Comparison of ENCODE assay signal across 21 cellular contexts in the genomic region with DNA sequence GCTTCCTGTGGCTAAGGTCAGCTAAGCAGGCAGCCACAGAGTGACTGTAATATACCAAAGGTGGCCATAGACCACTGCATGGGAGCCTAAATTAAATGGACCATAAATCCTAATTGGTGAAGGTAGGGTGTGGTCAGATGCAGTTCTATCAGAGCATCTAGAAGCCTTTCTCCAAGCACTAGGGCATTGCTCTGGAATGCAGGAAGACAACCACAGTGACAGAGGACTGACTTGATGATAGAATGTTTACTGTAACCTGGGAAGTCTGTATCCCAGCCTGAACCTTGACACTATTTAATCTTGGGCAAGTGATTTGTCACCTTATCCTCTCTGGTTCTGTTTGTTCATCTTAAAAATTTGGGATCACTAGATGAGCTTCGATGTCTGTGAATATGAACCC. TPM values are rescaled to one million over a fixed set of nuclear protein-coding genes. Genes with fewer than 3 reads are reported as not detected.
DNase-seq lines count a peak whose midpoint lies in the region; ATAC-seq and TF ChIP-seq lines count a peak whose summit lies in the region.
"Had no signal": no experiment of that assay in that cellular context is flagged by ENCODE, and none has a peak within 500 bp of the region (broad histone marks: within the 10 kb centered on the region; RNA-seq: fewer than 3 reads in every experiment).

No MANE protein-coding gene starts in this region.

- H3K27me3 ChIP-seq in mammary epithelial cell (ENCODE audit: insufficient read depth, low read length) (no peaks in the 10 kb centered on the region), neural cell (ENCODE audit: insufficient read depth, low read depth, low read length) (no peaks in the 10 kb centered on the region), Peyer's patch (no peaks in the 10 kb centered on the region), stomach (no peaks in the 10 kb centered on the region)
- H3K27me3 ChIP-seq: gastroesophageal sphincter, spleen, tibial artery had no signal

- CTCF ChIA-PET in mammary epithelial cell (lab: Charles Lee; ENCODE audit: low non-redundant PET), result no interaction called here

- H3K9ac ChIP-seq in mammary epithelial cell (ENCODE audit: insufficient read depth, low read length), result no peak overlapping the region
- no peak overlapping the region for H3K9ac ChIP-seq in neural cell (ENCODE audit: low read length)

- H3K4me3 Mint-ChIP-seq in T-helper 1 cell treated with Interleukin-12 subunit alpha and Interleukin-12 subunit beta and Interleukin-4 antibody, amounts not matched to agents 30 μg/mL and 1 μg/mL, for 36 hours, result peak overlapping the region; percentile 86

- TF ChIP-seq EP300 in neural cell (conservative IDR thresholded peaks at IDR 0.05; ENCODE audit: poor library complexity, severe bottlenecking), result no peak
- no peak for TF ChIP-seq EP300 in stomach (IDR thresholded peaks at IDR 0.05)

- dilution Hi-C loops in mammary epithelial cell (cut with HindIII; ENCODE audit: low sequenced_read_pairs), result no loop called here

- no peak for TF ChIP-seq RAD21 in neural cell (conservative IDR thresholded peaks at IDR 0.05)

- peaks cover 22% of the 10 kb centered on the region for H3K36me3 Mint-ChIP-seq in T-helper 1 cell treated with Interleukin-12 subunit alpha and Interleukin-12 subunit beta and Interleukin-4 antibody, amounts not matched to agents 30 μg/mL and 1 μg/mL, for 36 hours (ENCODE audit: low read depth)
- H3K36me3 Mint-ChIP-seq: naive B cell had no signal

- H3K9me3 ChIP-seq in mammary epithelial cell (replicated peaks; ENCODE audit: insufficient read depth, low read length) (no peaks in the 10 kb centered on the region), neural cell (ENCODE audit: low read length) (no peaks in the 10 kb centered on the region), Peyer's patch (no peaks in the 10 kb centered on the region), stomach (no peaks in the 10 kb centered on the region)
- H3K9me3 ChIP-seq: gastroesophageal sphincter, spleen, tibial artery had no signal

- H3K4me1 ChIP-seq in mammary epithelial cell (ENCODE audit: insufficient read depth, low read length) (peaks cover 26% of the 10 kb centered on the region), Peyer's patch (peaks cover 5 to 27% (median 8%) of the 10 kb centered on the region in 4 donors), stomach (peaks cover 36 to 87% (median 64%) of the 10 kb centered on the region in 4 donors)

- in situ Hi-C loops in mammary epithelial cell (cut with MboI; ENCODE audit: low sequenced_read_pairs in 2 of 2), result no loop called here

- no peak for ATAC-seq in HG02571 (IDR thresholded peaks at IDR 0.05; ENCODE audit: unreplicated experiment)
- ATAC-seq: gastroesophageal sphincter had no signal

- WGBS in mammary epithelial cell (ENCODE audit: low coverage, missing lambda C conversion rate), result no CpG with 5 or more reads among the region's 1 CpG
- 90 to 97% (median 93%) methylated on average over 1 of the region's 1 CpG for WGBS in stomach, 5 donors

- no peaks in the 10 kb centered on the region for H3K27me3 Mint-ChIP-seq in T-helper 1 cell treated with Interleukin-12 subunit alpha and Interleukin-12 subunit beta and Interleukin-4 antibody, amounts not matched to agents 30 μg/mL and 1 μg/mL, for 36 hours (ENCODE audit: low read depth)
- H3K27me3 Mint-ChIP-seq: naive B cell had no signal

- no TSS peak for BruUV-seq in mammary epithelial cell (replicated peaks; lab: Mats Ljungman, UMichigan)

- H3K4me2 ChIP-seq in mammary epithelial cell (ENCODE audit: insufficient read depth, low read depth, low read length) (no peak overlapping the region), neural cell (ENCODE audit: low read length) (peak overlapping the region; percentile 96)

- H3K27ac ChIP-seq in mammary epithelial cell (ENCODE audit: insufficient read depth, low read depth, low read length) (no peak overlapping the region), neural cell (ENCODE audit: low read length) (no peak overlapping the region), Peyer's patch (no peak overlapping the region), stomach (peak overlapping the region in 1 of 5 donors; percentile 97)
- H3K27ac ChIP-seq: 22Rv1, gastroesophageal sphincter, tibial artery had no signal

- no peaks in the 10 kb centered on the region for H3F3A ChIP-seq in neural cell (ENCODE audit: insufficient read depth, low read length, poor library complexity, severe bottlenecking)

- no peaks in the 10 kb centered on the region for H3K9me2 ChIP-seq in neural cell (ENCODE audit: insufficient read depth, low read length)

- H3K4me3 ChIP-seq in mammary epithelial cell (replicated peaks in 1 of 3; ENCODE audit: insufficient read depth in 1 of 3, low read depth in 2 of 3, low read length in 3 of 3) (no peak overlapping the region), neural cell (ENCODE audit: low read length) (peak overlapping the region; percentile 83), Peyer's patch (no peak overlapping the region), stomach (no peak overlapping the region)
- H3K4me3 ChIP-seq: tibial artery had no signal

- TF ChIP-seq POLR2A in Peyer's patch (IDR thresholded peaks at IDR 0.05), result no peak
- no peak for TF ChIP-seq POLR2A in stomach (IDR thresholded peaks at IDR 0.05)

- peaks cover 41% of the 10 kb centered on the region for H3K4me1 Mint-ChIP-seq in T-helper 1 cell treated with Interleukin-12 subunit alpha and Interleukin-12 subunit beta and Interleukin-4 antibody, amounts not matched to agents 30 μg/mL and 1 μg/mL, for 36 hours (ENCODE audit: low read depth)

- H3K36me3 ChIP-seq in mammary epithelial cell (ENCODE audit: insufficient read depth, low read length), result no peaks in the 10 kb centered on the region
- no peaks in the 10 kb centered on the region for H3K36me3 ChIP-seq in neural cell (ENCODE audit: insufficient read depth, low read length)
- H3K36me3 ChIP-seq in Peyer's patch, result no peaks in the 10 kb centered on the region
- H3K36me3 ChIP-seq in stomach, result peaks cover 0 to 10% (median 8%) of the 10 kb centered on the region in 4 donors

- intact Hi-C loops in mammary epithelial cell (cut with micrococcal nuclease) (no loop called here), stomach (cut with DNase I; ENCODE audit: low total_unique reads) (no loop called here)

- no peaks in the 10 kb centered on the region for H3K9me3 Mint-ChIP-seq in T-helper 1 cell treated with Interleukin-12 subunit alpha and Interleukin-12 subunit beta and Interleukin-4 antibody, amounts not matched to agents 30 μg/mL and 1 μg/mL, for 36 hours
- H3K9me3 Mint-ChIP-seq: naive B cell had no signal

- no peak for DNase-seq in T-helper 1 cell
- DNase-seq in M059J (ENCODE audit: low read depth), result peak; percentile 56
- DNase-seq in mammary epithelial cell, result peak; percentile 5
- DNase-seq in Peyer's patch, result no peak
- no peak for DNase-seq in stomach
- DNase-seq: activated CD4-positive, CD25-positive, alpha-beta regulatory T cell; DMS 273 treated with DMSO at 0.1 percent for 48 hours; GOT3; kidney; naive B cell; NCI-H1092; NCI-H526 treated with DMSO at 0.1 percent for 48 hours; SIG-M5; spleen; tibial artery had no signal

- H4K20me1 ChIP-seq in mammary epithelial cell (ENCODE audit: insufficient read depth, low read length) (no peaks in the 10 kb centered on the region), neural cell (ENCODE audit: insufficient read depth) (no peaks in the 10 kb centered on the region)

- H2AFZ ChIP-seq in mammary epithelial cell (ENCODE audit: low read depth, low read length), result no peak overlapping the region
- no peak overlapping the region for H2AFZ ChIP-seq in neural cell (ENCODE audit: low read depth, low read length)

- peaks cover 72% of the 10 kb centered on the region for H3K79me2 ChIP-seq in mammary epithelial cell (ENCODE audit: insufficient read depth, low read length)
- H3K79me2 ChIP-seq in neural cell (replicated peaks; ENCODE audit: insufficient read depth, low read length), result peaks cover 58% of the 10 kb centered on the region

- H3K27ac Mint-ChIP-seq in T-helper 1 cell treated with Interleukin-12 subunit alpha and Interleukin-12 subunit beta and Interleukin-4 antibody, amounts not matched to agents 30 μg/mL and 1 μg/mL, for 36 hours, result no peak overlapping the region

- TF ChIP-seq CTCF in mammary epithelial cell (conservative IDR thresholded peaks at IDR 0.05 in 1 of 2, IDR thresholded peaks at IDR 0.05 in 1 of 2; ENCODE audit: extremely low read depth in 1 of 2, insufficient read depth in 1 of 2, low read depth in 1 of 2, low read length in 2 of 2), result no peak
- no peak for TF ChIP-seq CTCF in neural cell (IDR thresholded peaks at IDR 0.05; ENCODE audit: poor library complexity, severe bottlenecking)
- TF ChIP-seq CTCF in Peyer's patch (IDR thresholded peaks at IDR 0.05), result no peak
- TF ChIP-seq CTCF in stomach (IDR thresholded peaks at IDR 0.05), result no peak

TF ChIP-seq in neural cell, 6 proteins besides CTCF, POLR2A, EP300 and RAD21 (continues in another document):
- TF ChIP-seq POLR2AphosphoS5 (IDR thresholded peaks at IDR 0.05), result no peak
- no peak for TF ChIP-seq TAF1 (IDR thresholded peaks at IDR 0.05; ENCODE audit: low read depth)

RNA-seq across cellular contexts. Expression of gene FBXO38, which starts 2.3 kb away (rescaled TPM):
- total RNA-seq in M059J (2014; rRNA removed; shearing (Covaris generic)), result 32.7 and 38.7 TPM in 2 replicates
- 10 to 100 TPM; 37.5 to 64.5 TPM for total RNA-seq in mammary epithelial cell
- 11.3 TPM for polyA plus RNA-seq in mammary epithelial cell
- 107 TPM for polyA minus RNA-seq in mammary epithelial cell
- polyA plus RNA-seq in neural cell, result 45.1 and 69.1 TPM in 2 replicates
- polyA minus RNA-seq in neural cell, result 136 TPM in 2 replicates
- total RNA-seq in Peyer's patch, result 10 to 100 TPM; 52.2 to 91.6 (median 64.5) TPM
- total RNA-seq in stomach, result 100 to 1,000 TPM in 2 of 5 donors, 10 to 100 TPM in 3; 16.3 to 119 (median 45.5) TPM
- 10 to 100 TPM; 10.7 to 15.6 (median 11.4) TPM for polyA plus RNA-seq in stomach

RNA-seq across cellular contexts. Expression of gene SPINK9, which starts 50.7 kb away (rescaled TPM):
- not detected in 2 replicates for total RNA-seq in M059J (2014; rRNA removed; shearing (Covaris generic))
- total RNA-seq in mammary epithelial cell, result not detected
- not detected for polyA plus RNA-seq in mammary epithelial cell
- not detected for polyA minus RNA-seq in mammary epithelial cell
- polyA plus RNA-seq in neural cell, result not detected in 2 replicates
- not detected in 2 replicates for polyA minus RNA-seq in neural cell
- total RNA-seq in Peyer's patch, result not detected
- not detected for total RNA-seq in stomach
- polyA plus RNA-seq in stomach, result not detected
- total RNA-seq: gastroesophageal sphincter, kidney, spleen had no signal
- polyA plus RNA-seq: adipose tissue, spleen had no signal

Comparison
In these comparisons a context has a peak if more than half of its experiments do, and no peak if none do; other contexts are left out.
1. DNase-seq: peak in M059J (single experiment) and mammary epithelial cell (single experiment); none in T-helper 1 cell (0 of 5), Peyer's patch (0 of 3) and stomach (single experiment).